Comparison of ENCODE assay signal across 11 cellular contexts in the genomic region with DNA sequence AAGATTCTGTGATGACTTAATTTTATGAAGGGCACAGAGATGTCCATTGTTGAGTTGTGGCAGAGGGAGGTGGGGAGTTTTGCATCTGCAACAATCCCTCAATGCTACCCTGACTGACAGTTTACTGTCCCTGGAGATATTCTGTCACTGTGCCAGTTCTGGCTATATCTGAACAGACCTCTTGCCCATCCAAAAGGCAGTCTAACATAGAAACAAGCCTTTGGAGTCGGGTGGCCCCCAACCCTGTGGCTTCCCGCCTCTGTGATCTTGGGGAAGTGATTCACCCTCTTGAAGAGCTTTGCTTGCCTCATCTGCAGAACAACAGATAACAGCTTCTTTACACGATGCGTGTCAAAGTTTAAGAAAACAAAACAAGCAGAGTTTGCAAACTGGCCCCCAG. TPM values are rescaled to one million over a fixed set of nuclear protein-coding genes. Genes with fewer than 3 reads are reported as not detected.
DNase-seq lines count a peak whose midpoint lies in the region; ATAC-seq and TF ChIP-seq lines count a peak whose summit lies in the region.
"Had no signal": no experiment of that assay in that cellular context is flagged by ENCODE, and none has a peak within 500 bp of the region (broad histone marks: within the 10 kb centered on the region; RNA-seq: fewer than 3 reads in every experiment).

No MANE protein-coding gene starts in this region.

- peak overlapping the region; percentile 64 for H3K4me2 ChIP-seq in GM23338

- H3K27ac Mint-ChIP-seq in GM23338 (no peak overlapping the region), T-helper 17 cell (peak overlapping the region; percentile 72)

- no peak overlapping the region for H3K27ac ChIP-seq in GM23338 (ENCODE audit: low read depth)
- H3K27ac ChIP-seq: coronary artery, neutrophil had no signal

- no peak for ATAC-seq in GM23338
- ATAC-seq in T-helper 17 cell: peak; percentile 7

- H3K4me1 ChIP-seq in GM23338 (ENCODE audit: insufficient read depth): peaks cover 11% of the 10 kb centered on the region

- in situ Hi-C loops in astrocyte of the spinal cord (cut with HindIII; ENCODE audit: low sequenced_read_pairs): no loop called here

- DNase-seq in GM23338 (ENCODE audit: low spot score) (no peak), T-helper 17 cell (peak in 1 of 3 donors; percentile 39), astrocyte of the spinal cord (ENCODE audit: low read depth, low spot score) (peak; percentile 59), renal cortical epithelial cell (ENCODE audit: low read depth) (peak; percentile 7), D341Med (ENCODE audit: low spot score) (no peak), NCI-H524 treated with DMSO at 0.1 percent for 48 hours (lab: John Stamatoyannopoulos, UW) (no peak), NCI-H345 (lab: John Stamatoyannopoulos, UW) (no peak), NCI-H1105 treated with DMSO at 0.1 percent for 48 hours (lab: John Stamatoyannopoulos, UW) (no peak)
- DNase-seq: NCI-H2171 had no signal

- H3K27me3 ChIP-seq in GM23338 (ENCODE audit: insufficient read depth): no peaks in the 10 kb centered on the region
- H3K27me3 ChIP-seq: neutrophil had no signal

- no peaks in the 10 kb centered on the region for H3K36me3 Mint-ChIP-seq in GM23338 (ENCODE audit: low read depth)
- no peaks in the 10 kb centered on the region for H3K36me3 Mint-ChIP-seq in T-helper 17 cell (ENCODE audit: low read depth)

- H3K36me3 ChIP-seq in GM23338 (ENCODE audit: insufficient read depth): no peaks in the 10 kb centered on the region
- H3K36me3 ChIP-seq: neutrophil had no signal

- no peaks in the 10 kb centered on the region for H3K9me3 Mint-ChIP-seq in GM23338

- 0 out of 2 replicates have a peak, but pooled peaks cover 2% of the 10 kb centered on the region for H3F3A ChIP-seq in GM23338 (replicated peaks; ENCODE audit: low read depth)

- H3K4me1 Mint-ChIP-seq in GM23338 (peaks cover 26% of the 10 kb centered on the region), T-helper 17 cell (peaks cover 24% of the 10 kb centered on the region)

- H2AFZ ChIP-seq in GM23338: no peak overlapping the region

- TF ChIP-seq CTCF in GM23338 (conservative IDR thresholded peaks at IDR 0.05; ENCODE audit: low read depth in 2 of 2): no peak
- no peak for TF ChIP-seq CTCF in astrocyte of the spinal cord (IDR thresholded peaks at IDR 0.05; ENCODE audit: low read depth, low read length)

- H3K27me3 Mint-ChIP-seq in GM23338 (ENCODE audit: insufficient read depth, low read depth, poor library complexity) (peaks cover 21% of the 10 kb centered on the region), T-helper 17 cell (no peaks in the 10 kb centered on the region)

- H3K4me3 ChIP-seq in GM23338 (no peak overlapping the region), astrocyte of the spinal cord (ENCODE audit: low read depth, low read length) (no peak overlapping the region)
- H3K4me3 ChIP-seq: coronary artery had no signal

- peaks cover 2% of the 10 kb centered on the region; the same call in 1 of the 2 replicates for H4K20me1 ChIP-seq in GM23338 (replicated peaks; ENCODE audit: insufficient read depth)

- no peaks in the 10 kb centered on the region for H3K9me3 ChIP-seq in T-helper 17 cell (ENCODE audit: control insufficient read depth, low read length, poor library complexity, severe bottlenecking)
- H3K9me3 ChIP-seq: neutrophil had no signal

- H3K9me2 ChIP-seq in GM23338 (ENCODE audit: insufficient read depth): no peaks in the 10 kb centered on the region

- peaks cover 7% of the 10 kb centered on the region for H3K79me2 ChIP-seq in GM23338 (replicated peaks; ENCODE audit: insufficient read depth)

- H3K4me3 Mint-ChIP-seq in GM23338 (no peak overlapping the region), T-helper 17 cell (no peak overlapping the region)

TF ChIP-seq in GM23338, 12 proteins besides CTCF, POLR2A, EP300 and RAD21:
- TF ChIP-seq, protein P1, sequence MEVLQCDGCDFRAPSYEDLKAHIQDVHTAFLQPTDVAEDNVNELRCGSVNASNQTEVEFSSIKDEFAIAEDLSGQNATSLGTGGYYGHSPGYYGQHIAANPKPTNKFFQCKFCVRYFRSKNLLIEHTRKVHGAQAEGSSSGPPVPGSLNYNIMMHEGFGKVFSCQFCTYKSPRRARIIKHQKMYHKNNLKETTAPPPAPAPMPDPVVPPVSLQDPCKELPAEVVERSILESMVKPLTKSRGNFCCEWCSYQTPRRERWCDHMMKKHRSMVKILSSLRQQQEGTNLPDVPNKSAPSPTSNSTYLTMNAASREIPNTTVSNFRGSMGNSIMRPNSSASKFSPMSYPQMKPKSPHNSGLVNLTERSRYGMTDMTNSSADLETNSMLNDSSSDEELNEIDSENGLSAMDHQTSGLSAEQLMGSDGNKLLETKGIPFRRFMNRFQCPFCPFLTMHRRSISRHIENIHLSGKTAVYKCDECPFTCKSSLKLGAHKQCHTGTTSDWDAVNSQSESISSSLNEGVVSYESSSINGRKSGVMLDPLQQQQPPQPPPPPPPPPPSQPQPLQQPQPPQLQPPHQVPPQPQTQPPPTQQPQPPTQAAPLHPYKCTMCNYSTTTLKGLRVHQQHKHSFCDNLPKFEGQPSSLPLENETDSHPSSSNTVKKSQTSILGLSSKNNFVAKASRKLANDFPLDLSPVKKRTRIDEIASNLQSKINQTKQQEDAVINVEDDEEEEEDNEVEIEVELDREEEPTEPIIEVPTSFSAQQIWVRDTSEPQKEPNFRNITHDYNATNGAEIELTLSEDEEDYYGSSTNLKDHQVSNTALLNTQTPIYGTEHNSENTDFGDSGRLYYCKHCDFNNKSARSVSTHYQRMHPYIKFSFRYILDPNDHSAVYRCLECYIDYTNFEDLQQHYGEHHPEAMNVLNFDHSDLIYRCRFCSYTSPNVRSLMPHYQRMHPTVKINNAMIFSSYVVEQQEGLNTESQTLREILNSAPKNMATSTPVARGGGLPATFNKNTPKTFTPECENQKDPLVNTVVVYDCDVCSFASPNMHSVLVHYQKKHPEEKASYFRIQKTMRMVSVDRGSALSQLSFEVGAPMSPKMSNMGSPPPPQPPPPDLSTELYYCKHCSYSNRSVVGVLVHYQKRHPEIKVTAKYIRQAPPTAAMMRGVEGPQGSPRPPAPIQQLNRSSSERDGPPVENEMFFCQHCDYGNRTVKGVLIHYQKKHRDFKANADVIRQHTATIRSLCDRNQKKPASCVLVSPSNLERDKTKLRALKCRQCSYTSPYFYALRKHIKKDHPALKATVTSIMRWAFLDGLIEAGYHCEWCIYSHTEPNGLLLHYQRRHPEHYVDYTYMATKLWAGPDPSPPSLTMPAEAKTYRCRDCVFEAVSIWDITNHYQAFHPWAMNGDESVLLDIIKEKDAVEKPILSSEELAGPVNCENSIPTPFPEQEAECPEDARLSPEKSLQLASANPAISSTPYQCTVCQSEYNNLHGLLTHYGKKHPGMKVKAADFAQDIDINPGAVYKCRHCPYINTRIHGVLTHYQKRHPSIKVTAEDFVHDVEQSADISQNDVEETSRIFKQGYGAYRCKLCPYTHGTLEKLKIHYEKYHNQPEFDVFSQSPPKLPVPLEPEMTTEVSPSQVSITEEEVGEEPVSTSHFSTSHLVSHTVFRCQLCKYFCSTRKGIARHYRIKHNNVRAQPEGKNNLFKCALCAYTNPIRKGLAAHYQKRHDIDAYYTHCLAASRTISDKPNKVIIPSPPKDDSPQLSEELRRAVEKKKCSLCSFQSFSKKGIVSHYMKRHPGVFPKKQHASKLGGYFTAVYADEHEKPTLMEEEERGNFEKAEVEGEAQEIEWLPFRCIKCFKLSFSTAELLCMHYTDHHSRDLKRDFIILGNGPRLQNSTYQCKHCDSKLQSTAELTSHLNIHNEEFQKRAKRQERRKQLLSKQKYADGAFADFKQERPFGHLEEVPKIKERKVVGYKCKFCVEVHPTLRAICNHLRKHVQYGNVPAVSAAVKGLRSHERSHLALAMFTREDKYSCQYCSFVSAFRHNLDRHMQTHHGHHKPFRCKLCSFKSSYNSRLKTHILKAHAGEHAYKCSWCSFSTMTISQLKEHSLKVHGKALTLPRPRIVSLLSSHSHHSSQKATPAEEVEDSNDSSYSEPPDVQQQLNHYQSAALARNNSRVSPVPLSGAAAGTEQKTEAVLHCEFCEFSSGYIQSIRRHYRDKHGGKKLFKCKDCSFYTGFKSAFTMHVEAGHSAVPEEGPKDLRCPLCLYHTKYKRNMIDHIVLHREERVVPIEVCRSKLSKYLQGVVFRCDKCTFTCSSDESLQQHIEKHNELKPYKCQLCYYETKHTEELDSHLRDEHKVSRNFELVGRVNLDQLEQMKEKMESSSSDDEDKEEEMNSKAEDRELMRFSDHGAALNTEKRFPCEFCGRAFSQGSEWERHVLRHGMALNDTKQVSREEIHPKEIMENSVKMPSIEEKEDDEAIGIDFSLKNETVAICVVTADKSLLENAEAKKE (CRISPR knock-in tag; IDR thresholded peaks at IDR 0.05): no peak
- TF ChIP-seq CREB1 (CRISPR knock-in tag; IDR thresholded peaks at IDR 0.05; ENCODE audit: low read depth) (no peak), STAT1 (IDR thresholded peaks at IDR 0.05; ENCODE audit: unreplicated experiment) (no peak), POLR2AphosphoS5 (IDR thresholded peaks at IDR 0.05; ENCODE audit: low read depth) (no peak), JUNB (IDR thresholded peaks at IDR 0.05; ENCODE audit: unreplicated experiment) (no peak), EZH2phosphoT487 (IDR thresholded peaks at IDR 0.05; ENCODE audit: unreplicated experiment) (no peak), ZNF114 (CRISPR knock-in tag; IDR thresholded peaks at IDR 0.05) (no peak)
TF ChIP-seq in GM23338: peak in this region for 0.

RNA-seq across cellular contexts. Expression of a gene that starts 3.8 kb away (rescaled TPM):
- total RNA-seq in GM23338 (2014; rRNA removed; shearing (Covaris generic)): 42.6 and 45.0 TPM in 2 replicates
- 12.1 and 13.9 TPM in 2 replicates for polyA plus RNA-seq in GM23338 (2016; fragmentation: Nextera tagmentation; extraction: Ambion mirVana)
- total RNA-seq in T-helper 17 cell: 10 to 100 TPM in 1 of 2 donors, 1 to 10 TPM in 1; 2.6 to 11.5 TPM
- total RNA-seq in renal cortical epithelial cell: 0.89 and 4.3 TPM in 2 replicates

RNA-seq across cellular contexts. Expression of a gene that starts 15.7 kb away (rescaled TPM):
- total RNA-seq in GM23338 (2014; rRNA removed; shearing (Covaris generic)): 28.4 TPM in 2 replicates
- 8.5 and 13.4 TPM in 2 replicates for polyA plus RNA-seq in GM23338 (2016; fragmentation: Nextera tagmentation; extraction: Ambion mirVana)
- 10 to 100 TPM; 10.2 to 12.2 TPM for total RNA-seq in T-helper 17 cell
- total RNA-seq in renal cortical epithelial cell: 18.8 and 29.8 TPM in 2 replicates

RNA-seq across cellular contexts. Expression of a gene that starts 23.2 kb away (rescaled TPM):
- total RNA-seq in GM23338 (2014; rRNA removed; shearing (Covaris generic)): 0.08 and 1.9 TPM in 2 replicates
- 0.66 and 0.71 TPM in 2 replicates for polyA plus RNA-seq in GM23338 (2016; fragmentation: Nextera tagmentation; extraction: Ambion mirVana)
- total RNA-seq in T-helper 17 cell: 1 to 10 TPM in 1 of 2 donors, under 1 TPM in 1; 0.89 to 1.2 TPM
- 2.8 and 4.2 TPM in 2 replicates for total RNA-seq in renal cortical epithelial cell

RNA-seq across cellular contexts. Expression of a gene that starts 27.8 kb away (rescaled TPM):
- total RNA-seq in GM23338 (2014; rRNA removed; shearing (Covaris generic)): 0.66 TPM in 1 of 2 replicates, not detected in the other
- 0.10 and 0.26 TPM in 2 replicates for polyA plus RNA-seq in GM23338 (2016; fragmentation: Nextera tagmentation; extraction: Ambion mirVana)
- total RNA-seq in T-helper 17 cell: under 1 TPM; 0.13 to 0.45 TPM
- 0.35 TPM in 1 of 2 replicates, not detected in the other for total RNA-seq in renal cortical epithelial cell

RNA-seq across cellular contexts. Expression of a gene that starts 30.1 kb away (rescaled TPM):
- 0.39 and 1.2 TPM in 2 replicates for total RNA-seq in GM23338 (2014; rRNA removed; shearing (Covaris generic))
- 2.7 and 3.5 TPM in 2 replicates for polyA plus RNA-seq in GM23338 (2016; fragmentation: Nextera tagmentation; extraction: Ambion mirVana)
- total RNA-seq in T-helper 17 cell: 1 to 10 TPM; 3.7 to 4.0 TPM
- total RNA-seq in renal cortical epithelial cell: 2.3 and 6.3 TPM in 2 replicates

Comparison
In these comparisons a context has a peak if more than half of its experiments do, and no peak if none do; other contexts are left out.
1. DNase-seq: peak in astrocyte of the spinal cord (single experiment) and renal cortical epithelial cell (single experiment); none in GM23338 (single experiment), D341Med (single experiment), NCI-H524 treated with DMSO at 0.1 percent for 48 hours (single experiment), NCI-H345 (single experiment) and NCI-H1105 treated with DMSO at 0.1 percent for 48 hours (single experiment).